ENCODE assay signal across 8 cellular contexts in the genomic region with DNA sequence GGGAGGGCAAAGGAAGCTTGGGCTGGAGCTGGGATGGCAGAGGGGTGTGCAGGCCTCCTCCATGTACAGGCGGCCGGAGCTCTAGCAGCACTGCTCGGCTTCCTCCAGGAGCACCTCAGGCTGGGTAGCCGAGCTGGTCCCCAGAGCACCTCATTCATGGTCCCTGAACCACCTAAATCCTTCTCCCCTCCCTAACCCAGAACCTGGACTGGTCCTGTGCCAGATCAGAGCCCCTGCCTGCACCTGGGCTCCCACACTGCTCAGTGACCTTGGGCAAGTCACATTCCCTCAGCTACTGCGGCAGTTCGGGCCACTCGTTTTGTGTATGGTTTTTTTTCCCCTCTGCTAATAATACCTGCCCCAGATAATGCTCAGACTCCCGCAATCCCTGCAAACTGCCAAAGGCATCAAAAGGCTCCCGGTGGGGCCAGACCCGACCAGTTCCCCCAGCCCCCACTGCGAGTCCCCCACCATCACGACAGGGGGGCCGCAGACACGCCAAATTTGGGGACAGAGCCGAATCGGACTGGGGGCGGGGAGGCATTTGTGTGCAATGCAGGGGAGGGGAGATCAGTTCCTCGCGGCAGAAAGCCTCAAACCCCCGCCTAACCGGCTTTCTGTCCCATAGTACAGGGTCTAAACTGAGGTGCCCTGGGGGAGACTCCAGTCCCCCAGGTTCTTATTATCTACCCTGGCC. TPM values are rescaled to one million over a fixed set of nuclear protein-coding genes. Genes with fewer than 3 reads are reported as not detected.
DNase-seq lines count a peak whose midpoint lies in the region; ATAC-seq and TF ChIP-seq lines count a peak whose summit lies in the region.

No MANE protein-coding gene starts in this region.

- no peaks in the 10 kb centered on the region for H3K27me3 Mint-ChIP-seq in CD4-positive, alpha-beta T cell

- H3K4me2 ChIP-seq in neural cell (ENCODE audit: low read length): peak overlapping the region; percentile 59

- H3K79me2 ChIP-seq in neural cell (replicated peaks; ENCODE audit: insufficient read depth, low read length): peaks cover 24% of the 10 kb centered on the region

- no peaks in the 10 kb centered on the region for H3F3A ChIP-seq in neural cell (ENCODE audit: insufficient read depth, low read length, poor library complexity, severe bottlenecking)

- DNase-seq in CD4-positive, alpha-beta T cell: no peak
- no peak for DNase-seq in LNCaP clone FGC (ENCODE audit: low read depth)
- DNase-seq in colonic mucosa: no peak
- no peak for DNase-seq in AG20443 (ENCODE audit: low spot score)
- no peak for DNase-seq in activated effector memory CD4-positive, alpha-beta T cell treated with Interleukin-2 at 50 U/mL for 16 hours
- DNase-seq in effector CD4-positive, alpha-beta T cell: no peak

- no peaks in the 10 kb centered on the region for H3K9me3 ChIP-seq in CD4-positive, alpha-beta T cell (ENCODE audit: control insufficient read depth, low read length)
- H3K9me3 ChIP-seq in colonic mucosa (no peaks in the 10 kb centered on the region), neural cell (ENCODE audit: low read length) (no peaks in the 10 kb centered on the region)

- H3K27ac Mint-ChIP-seq in CD4-positive, alpha-beta T cell: no peak overlapping the region

- H3K9ac ChIP-seq in colonic mucosa (ENCODE audit: low read depth in 2 of 2, low read length in 2 of 2) (no peak overlapping the region), neural cell (ENCODE audit: low read length) (peak overlapping the region; percentile 84)

- no peaks in the 10 kb centered on the region for H3K27me3 ChIP-seq in CD4-positive, alpha-beta T cell (ENCODE audit: control insufficient read depth, insufficient read depth, low read length)
- H3K27me3 ChIP-seq in colonic mucosa: peaks cover 27% of the 10 kb centered on the region
- H3K27me3 ChIP-seq in neural cell (ENCODE audit: insufficient read depth, low read depth, low read length): no peaks in the 10 kb centered on the region

- H3K36me3 Mint-ChIP-seq in CD4-positive, alpha-beta T cell (ENCODE audit: low read depth): no peaks in the 10 kb centered on the region

- TF ChIP-seq RAD21 in neural cell (conservative IDR thresholded peaks at IDR 0.05): no peak

- POLR2A ChIA-PET in CD4-positive, alpha-beta T cell (lab: Charles Lee): interaction anchor here (1.0 kb wide), 1 partner anchor 31 kb away, joined by 3 read pairs; no protein-coding TSS in a partner anchor

- H2AFZ ChIP-seq in neural cell (ENCODE audit: low read depth, low read length): peak overlapping the region; percentile 33

- no peaks in the 10 kb centered on the region for H3K9me3 Mint-ChIP-seq in CD4-positive, alpha-beta T cell

- TF ChIP-seq EP300 in neural cell (conservative IDR thresholded peaks at IDR 0.05; ENCODE audit: poor library complexity, severe bottlenecking): no peak

- H3K4me1 ChIP-seq in colonic mucosa: peaks cover 3% of the 10 kb centered on the region

- ATAC-seq in CD4-positive, alpha-beta T cell (ENCODE audit: poor library complexity): no peak
- no peak for ATAC-seq in GM18498 (IDR thresholded peaks at IDR 0.05; ENCODE audit: unreplicated experiment)

- H3K4me3 ChIP-seq in LNCaP clone FGC (ENCODE audit: low read depth, low read length): peak overlapping the region; percentile 51
- peak overlapping the region; percentile 84 for H3K4me3 ChIP-seq in colonic mucosa
- peak overlapping the region; percentile 94 for H3K4me3 ChIP-seq in neural cell (ENCODE audit: low read length)

- H3K36me3 ChIP-seq in colonic mucosa (no peaks in the 10 kb centered on the region), neural cell (ENCODE audit: insufficient read depth, low read length) (no peaks in the 10 kb centered on the region)

- H3K9me2 ChIP-seq in neural cell (ENCODE audit: insufficient read depth, low read length): no peaks in the 10 kb centered on the region

- TF ChIP-seq CTCF in CD4-positive, alpha-beta T cell (IDR thresholded peaks at IDR 0.05): no peak
- TF ChIP-seq CTCF in LNCaP clone FGC (IDR thresholded peaks at IDR 0.05; ENCODE audit: control insufficient read depth, extremely low read depth, insufficient read depth) (no peak), colonic mucosa (IDR thresholded peaks at IDR 0.05) (no peak), neural cell (IDR thresholded peaks at IDR 0.05; ENCODE audit: poor library complexity, severe bottlenecking) (no peak)

- CTCF ChIA-PET in CD4-positive, alpha-beta T cell (lab: Charles Lee): interaction anchor here (1.9 kb wide), 1 partner anchor 50 kb away, joined by 8 read pairs; no protein-coding TSS in a partner anchor

- H4K20me1 ChIP-seq in neural cell (ENCODE audit: insufficient read depth): no peaks in the 10 kb centered on the region

- intact Hi-C loops in CD4-positive, alpha-beta T cell (cut with DNase I, micrococcal nuclease): no loop called here
- intact Hi-C loops in colonic mucosa (cut with DNase I): no loop called here

- no peak overlapping the region for H3K27ac ChIP-seq in CD4-positive, alpha-beta T cell (ENCODE audit: low read depth, low read length)
- no peak overlapping the region for H3K27ac ChIP-seq in colonic mucosa
- no peak overlapping the region for H3K27ac ChIP-seq in neural cell (ENCODE audit: low read length)

- peak overlapping the region; percentile 72 for H3K4me3 Mint-ChIP-seq in CD4-positive, alpha-beta T cell

- H3K4me1 Mint-ChIP-seq in CD4-positive, alpha-beta T cell (ENCODE audit: low read depth): peaks cover 16% of the 10 kb centered on the region

TF ChIP-seq in neural cell, 6 proteins besides CTCF, POLR2A, EP300 and RAD21:
- TF ChIP-seq MXI1 (conservative IDR thresholded peaks at IDR 0.05; ENCODE audit: poor library complexity, severe bottlenecking) (no peak), TAF1 (IDR thresholded peaks at IDR 0.05; ENCODE audit: low read depth) (no peak), EZH2 (IDR thresholded peaks at IDR 0.05; ENCODE audit: borderline replicate concordance, insufficient read depth, low read length, poor library complexity, severe bottlenecking) (no peak), SMC3 (conservative IDR thresholded peaks at IDR 0.05; ENCODE audit: poor library complexity) (no peak), POLR2AphosphoS5 (IDR thresholded peaks at IDR 0.05) (no peak)
- TF ChIP-seq, protein P1, sequence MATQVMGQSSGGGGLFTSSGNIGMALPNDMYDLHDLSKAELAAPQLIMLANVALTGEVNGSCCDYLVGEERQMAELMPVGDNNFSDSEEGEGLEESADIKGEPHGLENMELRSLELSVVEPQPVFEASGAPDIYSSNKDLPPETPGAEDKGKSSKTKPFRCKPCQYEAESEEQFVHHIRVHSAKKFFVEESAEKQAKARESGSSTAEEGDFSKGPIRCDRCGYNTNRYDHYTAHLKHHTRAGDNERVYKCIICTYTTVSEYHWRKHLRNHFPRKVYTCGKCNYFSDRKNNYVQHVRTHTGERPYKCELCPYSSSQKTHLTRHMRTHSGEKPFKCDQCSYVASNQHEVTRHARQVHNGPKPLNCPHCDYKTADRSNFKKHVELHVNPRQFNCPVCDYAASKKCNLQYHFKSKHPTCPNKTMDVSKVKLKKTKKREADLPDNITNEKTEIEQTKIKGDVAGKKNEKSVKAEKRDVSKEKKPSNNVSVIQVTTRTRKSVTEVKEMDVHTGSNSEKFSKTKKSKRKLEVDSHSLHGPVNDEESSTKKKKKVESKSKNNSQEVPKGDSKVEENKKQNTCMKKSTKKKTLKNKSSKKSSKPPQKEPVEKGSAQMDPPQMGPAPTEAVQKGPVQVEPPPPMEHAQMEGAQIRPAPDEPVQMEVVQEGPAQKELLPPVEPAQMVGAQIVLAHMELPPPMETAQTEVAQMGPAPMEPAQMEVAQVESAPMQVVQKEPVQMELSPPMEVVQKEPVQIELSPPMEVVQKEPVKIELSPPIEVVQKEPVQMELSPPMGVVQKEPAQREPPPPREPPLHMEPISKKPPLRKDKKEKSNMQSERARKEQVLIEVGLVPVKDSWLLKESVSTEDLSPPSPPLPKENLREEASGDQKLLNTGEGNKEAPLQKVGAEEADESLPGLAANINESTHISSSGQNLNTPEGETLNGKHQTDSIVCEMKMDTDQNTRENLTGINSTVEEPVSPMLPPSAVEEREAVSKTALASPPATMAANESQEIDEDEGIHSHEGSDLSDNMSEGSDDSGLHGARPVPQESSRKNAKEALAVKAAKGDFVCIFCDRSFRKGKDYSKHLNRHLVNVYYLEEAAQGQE (IDR thresholded peaks at IDR 0.05; ENCODE audit: borderline replicate concordance): no peak

RNA-seq across cellular contexts. Expression of a gene that starts 1.3 kb away (rescaled TPM):
- 1 to 10 TPM; 2.3 to 2.7 TPM for total RNA-seq in CD4-positive, alpha-beta T cell
- total RNA-seq in colonic mucosa: 1 to 10 TPM; 1.8 to 2.0 TPM
- polyA plus RNA-seq in neural cell: 28.8 and 31.7 TPM in 2 replicates
- 26.6 and 34.1 TPM in 2 replicates for polyA minus RNA-seq in neural cell

RNA-seq across cellular contexts. Expression of a gene that starts 28.5 kb away (rescaled TPM):
- total RNA-seq in CD4-positive, alpha-beta T cell: 10 to 100 TPM; 14.3 to 17.1 TPM
- 10 to 100 TPM; 32.2 to 43.8 TPM for total RNA-seq in colonic mucosa
- polyA plus RNA-seq in neural cell: 66.1 and 70.7 TPM in 2 replicates
- 43.1 and 43.6 TPM in 2 replicates for polyA minus RNA-seq in neural cell
